Comparison of ENCODE assay signal across 2 cellular contexts in genomic region chr20:45406260-45407066, GRCh38.
A peak's percentile ranks its signal among the peaks of the same experiment; 100 is the strongest.
TF ChIP-seq lines count a peak whose summit lies in the region.

No MANE protein-coding gene starts in this region.

TF ChIP-seq in A549, 52 proteins besides CTCF, POLR2A, EP300 and RAD21 (continued from another document):
- no peak for TF ChIP-seq HEYL (CRISPR knock-in tag; IDR thresholded peaks at IDR 0.05)
- peak; percentile 33; the same call in 1 of the 2 replicates for TF ChIP-seq E2F6 (IDR thresholded peaks at IDR 0.05; ENCODE audit: borderline replicate concordance, low read depth)
- no peak for TF ChIP-seq SMC3 (IDR thresholded peaks at IDR 0.05)
- TF ChIP-seq FOSL2 (IDR thresholded peaks at IDR 0.05), result no peak
- 0 out of 2 replicates have a peak, but pooled peaks have one; percentile 13 for TF ChIP-seq FOSL2 (CRISPR knock-in tag; IDR thresholded peaks at IDR 0.05)
- no peak for TF ChIP-seq MYC (IDR thresholded peaks at IDR 0.05; ENCODE audit: borderline replicate concordance, low read length)
- peak; percentile 12; the same call in 1 of the 2 replicates for TF ChIP-seq MAX (IDR thresholded peaks at IDR 0.05)
TF ChIP-seq in A549: peak in this region for 3.

TF ChIP-seq in HCT116, 20 proteins besides CTCF, POLR2A, EP300 and RAD21 (continued from another document):
- TF ChIP-seq EGR1 (IDR thresholded peaks at IDR 0.05; ENCODE audit: low read depth) (peak; percentile 77), ZFX (IDR thresholded peaks at IDR 0.05) (peak; percentile 69; the same call in 1 of the 2 replicates), EZH2phosphoT487 (IDR thresholded peaks at IDR 0.05; ENCODE audit: borderline replicate concordance) (no peak), POLR2AphosphoS5 (IDR thresholded peaks at IDR 0.05; ENCODE audit: low read depth, low read length) (peak; percentile 63; the same call in 1 of the 2 replicates)
